8 cellular contexts compared by ENCODE assay signal in genomic region chr20:31719644-31720485, GRCh38. TPM values are rescaled to one million over a fixed set of nuclear protein-coding genes. Genes with fewer than 3 reads are reported as not detected.
A peak's percentile ranks its signal among the peaks of the same experiment; 100 is the strongest.
DNase-seq lines count a peak whose midpoint lies in the region; TF ChIP-seq lines count a peak whose summit lies in the region.

No MANE protein-coding gene starts in this region.

- 53% methylated on average over 2 of the region's 2 CpGs for WGBS in urinary bladder

- peak overlapping the region; percentile 54 for H3K27ac ChIP-seq in urinary bladder (ENCODE audit: low read depth)

- H3K4me1 ChIP-seq in urinary bladder (ENCODE audit: insufficient read depth), result peaks cover 1% of the 10 kb centered on the region

- peak; percentile 63 for DNase-seq in EH (ENCODE audit: low read depth)
- peak; percentile 77 for DNase-seq in NCI-H2196 treated with DMSO at 0.1 percent for 48 hours (lab: John Stamatoyannopoulos, UW; ENCODE audit: unreplicated experiment)
- peak in 1 of 2 donors; percentile 68 for DNase-seq in cardiac fibroblast (ENCODE audit: low read depth in 2 of 2)
- peak; percentile 83 for DNase-seq in medulla oblongata (ENCODE audit: extremely low spot score)
- no peak for DNase-seq in cortex of kidney (lab: John Stamatoyannopoulos, UW)
- DNase-seq in activated CD4-positive, alpha-beta T cell treated with anti-CD3 and anti-CD28 coated beads for 48 hours, result no peak
- DNase-seq in NOMO-1 treated with dmso at 0.1 percent for 144 hours (lab: John Stamatoyannopoulos, UW; ENCODE audit: unreplicated experiment), result no peak

- TF ChIP-seq CTCF in cardiac fibroblast (IDR thresholded peaks at IDR 0.05; ENCODE audit: low read depth, low read length), result no peak

- H3K4me3 ChIP-seq in cardiac fibroblast (replicated peaks in 1 of 2; ENCODE audit: low read depth in 2 of 2, low read length in 2 of 2), result peak overlapping the region; percentile 57 to 75
- peak overlapping the region; percentile 69 for H3K4me3 ChIP-seq in urinary bladder (ENCODE audit: low read depth, low read length)

- H3K36me3 ChIP-seq in urinary bladder (ENCODE audit: insufficient read depth), result no peaks in the 10 kb centered on the region

RNA-seq across cellular contexts. Expression of gene BCL2L1, which starts 2.8 kb away (rescaled TPM):
- total RNA-seq in urinary bladder, result 24.2 TPM
- 61.3 TPM for polyA plus RNA-seq in urinary bladder

RNA-seq across cellular contexts. Expression of gene TPX2, which starts 19.2 kb away (rescaled TPM):
- 22.7 TPM for total RNA-seq in urinary bladder
- polyA plus RNA-seq in urinary bladder, result 0.84 TPM

Comparison
In these comparisons a context has a peak if more than half of its experiments do, and no peak if none do; other contexts are left out.
1. DNase-seq: peak in EH (single experiment), NCI-H2196 treated with DMSO at 0.1 percent for 48 hours (single experiment) and medulla oblongata (single experiment); none in cortex of kidney (single experiment), activated CD4-positive, alpha-beta T cell treated with anti-CD3 and anti-CD28 coated beads for 48 hours (single experiment) and NOMO-1 treated with dmso at 0.1 percent for 144 hours (single experiment).